ENCODE assay signal across 7 cellular contexts in the genomic region with DNA sequence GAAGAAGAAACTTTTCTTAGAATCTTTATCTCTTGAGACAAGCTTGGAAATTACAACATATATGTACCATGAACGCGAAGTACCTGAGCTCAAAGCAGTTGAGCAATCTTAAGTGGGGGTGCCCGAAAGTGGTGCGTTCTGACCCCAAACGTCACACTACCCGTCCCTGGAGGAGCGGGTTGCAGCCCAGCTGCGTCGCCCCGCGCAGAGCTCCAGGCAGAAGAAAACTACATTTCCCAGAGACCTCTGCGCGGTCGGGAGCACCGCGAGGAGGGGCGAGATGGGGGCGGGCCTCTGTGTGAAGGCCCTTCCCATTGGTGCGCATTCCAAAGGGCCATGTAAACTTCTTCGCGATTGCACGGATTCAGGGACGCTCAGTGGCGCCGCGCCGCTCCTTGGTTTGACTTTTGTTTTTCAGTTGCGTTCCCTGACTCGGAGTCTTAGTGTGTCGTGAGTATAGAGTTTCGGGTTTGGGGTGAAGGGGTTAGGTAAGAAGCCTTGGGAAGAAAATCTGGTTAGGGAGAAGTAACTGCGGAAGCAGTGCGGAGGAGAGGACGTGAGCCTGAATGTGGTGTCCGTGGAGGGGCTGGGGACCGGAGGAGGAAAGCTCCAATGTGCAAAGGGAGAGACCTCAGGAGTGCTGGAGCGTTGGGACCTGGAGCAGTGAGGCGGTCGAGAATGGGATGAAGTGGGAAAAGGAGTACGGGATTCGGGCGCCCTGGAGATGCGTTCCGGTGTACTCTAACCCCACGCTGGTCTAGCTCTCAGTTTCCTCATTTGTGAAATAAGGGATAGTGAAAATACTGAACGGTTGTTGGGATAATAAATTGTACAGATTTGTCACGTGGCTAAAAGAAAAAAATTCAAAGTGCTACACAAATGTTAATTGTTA. TPM values are rescaled to one million over a fixed set of nuclear protein-coding genes. Genes with fewer than 3 reads are reported as not detected.
DNase-seq lines count a peak whose midpoint lies in the region; ATAC-seq and TF ChIP-seq lines count a peak whose summit lies in the region.

Gene CCDC77, plus strand, starts transcription at position 410 of the 892 bp plus-strand sequence. CDS start 7,740 bp downstream, outside the sequence.

- H3K36me3 ChIP-seq in kidney epithelial cell (ENCODE audit: control insufficient read depth, insufficient read depth, low read length) = no peaks in the 10 kb centered on the region

- TF ChIP-seq CTCF in cardiac fibroblast (IDR thresholded peaks at IDR 0.05; ENCODE audit: low read depth, low read length) = peak; percentile 31
- peak; percentile 21 for TF ChIP-seq CTCF in kidney epithelial cell (IDR thresholded peaks at IDR 0.05; ENCODE audit: insufficient read depth, low read length, poor library complexity, severe bottlenecking)

- intact Hi-C loops in T-helper 1 cell treated with Interleukin-12 subunit alpha and Interleukin-12 subunit beta and Interleukin-4 antibody, amounts not matched to agents 30 ng/mL and 1 ng/mL, for 36 hours (cut with micrococcal nuclease) = loop anchor here (1.0 to 5.0 kb wide), 5 partner anchors 12 to 1601 kb away; partner anchors contain the start of genes DCP1B, ERC1, KDM5A and RAD52

- peak within 1 kb of the TSS; percentile 71 to 81 for H3K4me3 ChIP-seq in cardiac fibroblast (replicated peaks in 1 of 2; ENCODE audit: low read depth in 2 of 2, low read length in 2 of 2)
- H3K4me3 ChIP-seq in kidney epithelial cell (ENCODE audit: low read depth, low read length) = peak within 1 kb of the TSS; percentile 89

- ATAC-seq in GM18867 (IDR thresholded peaks at IDR 0.05; ENCODE audit: unreplicated experiment) = peak; percentile 95
- peak; percentile 97 for ATAC-seq in HG03066 (IDR thresholded peaks at IDR 0.05; ENCODE audit: low read depth, unreplicated experiment)

- no peaks in the 10 kb centered on the region for H3K27me3 ChIP-seq in kidney epithelial cell (ENCODE audit: control insufficient read depth, insufficient read depth, low read length)

- DNase-seq in cardiac fibroblast (ENCODE audit: low read depth in 2 of 2) (peak; percentile 93), kidney epithelial cell (ENCODE audit: low read depth) (peak; percentile 52), NCI-H1436 treated with DMSO at 0.1 percent for 48 hours (lab: John Stamatoyannopoulos, UW) (no peak)
- DNase-seq in stimulated activated CD4-positive, alpha-beta T cell treated with anti-CD3 and anti-CD28 coated beads, Interleukin-2, amount 100 ng/mL, for 24 hours = peak; percentile 93

RNA-seq across cellular contexts. Expression of gene CCDC77, which starts in this region (rescaled TPM):
- total RNA-seq in T-helper 1 cell treated with Interleukin-12 subunit alpha and Interleukin-12 subunit beta and Interleukin-4 antibody, amounts not matched to agents 30 ng/mL and 1 ng/mL, for 36 hours = 13.4 and 17.3 TPM in 2 replicates
- 10.4 and 18.5 TPM in 2 replicates for total RNA-seq in kidney epithelial cell
